ENCODE assay signal across 1 cellular context in genomic region chr11:134253189-134253993, GRCh38.
A peak's percentile ranks its signal among the peaks of the same experiment; 100 is the strongest.
TF ChIP-seq lines count a peak whose summit lies in the region.

ACAD8 (plus strand) TSS chr11:134253568; CDS start chr11:134253601, 33 bp downstream.
THYN1 (minus strand) TSS chr11:134253352; CDS start chr11:134252882, 470 bp downstream.

TF ChIP-seq in HepG2, 621 proteins besides CTCF, POLR2A, EP300 and RAD21 (continued from another document and continues in another):
- TF ChIP-seq KMT2A (CRISPR knock-in tag; IDR thresholded peaks at IDR 0.05) (peak; percentile 98), ZNF24 (IDR thresholded peaks at IDR 0.05) (no peak), MAX (IDR thresholded peaks at IDR 0.05) (peak; percentile 29), KDM5A (IDR thresholded peaks at IDR 0.05; ENCODE audit: borderline replicate concordance, low read length) (peak; percentile 57; the same call in 1 of the 2 replicates), AGO1 (IDR thresholded peaks at IDR 0.05; ENCODE audit: low read depth, low read length, poor library complexity, severe bottlenecking) (peak; percentile 40), SRSF4 (IDR thresholded peaks at IDR 0.05; ENCODE audit: low read depth, low read length, poor library complexity, severe bottlenecking) (no peak), ATF7 (IDR thresholded peaks at IDR 0.05) (no peak), ATF7 (CRISPR knock-in tag; IDR thresholded peaks at IDR 0.05) (no peak), SMAD9 (CRISPR knock-in tag; IDR thresholded peaks at IDR 0.05) (0 out of 2 replicates have a peak, but pooled peaks have one; percentile 37), E2F5 (CRISPR knock-in tag; conservative IDR thresholded peaks at IDR 0.05) (peak; percentile 84), TARDBP (CRISPR knock-in tag; IDR thresholded peaks at IDR 0.05) (peak; percentile 43; the same call in 1 of the 2 replicates), UBTF (CRISPR knock-in tag; IDR thresholded peaks at IDR 0.05) (peak; percentile 90), ZNF615 (CRISPR knock-in tag; IDR thresholded peaks at IDR 0.05; ENCODE audit: borderline replicate concordance) (no peak), POGK (CRISPR knock-in tag; conservative IDR thresholded peaks at IDR 0.05) (peak; percentile 44; the same call in 1 of the 2 replicates), ZNF589 (CRISPR knock-in tag; conservative IDR thresholded peaks at IDR 0.05) (no peak), ZNF530 (CRISPR knock-in tag; IDR thresholded peaks at IDR 0.05; ENCODE audit: low read depth) (no peak), MEF2D (CRISPR knock-in tag; IDR thresholded peaks at IDR 0.05) (no peak; the same call in 1 of the 2 replicates), ZNF580 (CRISPR knock-in tag; IDR thresholded peaks at IDR 0.05; ENCODE audit: borderline replicate concordance, low read depth) (no peak), ZNF232 (CRISPR knock-in tag; IDR thresholded peaks at IDR 0.05; ENCODE audit: borderline replicate concordance) (no peak; the same call in 1 of the 2 replicates), PHF21A (CRISPR knock-in tag; IDR thresholded peaks at IDR 0.05) (no peak), ZBTB37 (CRISPR knock-in tag; IDR thresholded peaks at IDR 0.05) (no peak), ZNF850 (CRISPR knock-in tag; conservative IDR thresholded peaks at IDR 0.05) (no peak), ZBTB7B (CRISPR knock-in tag; IDR thresholded peaks at IDR 0.05) (peak; percentile 97), MEIS2 (CRISPR knock-in tag; IDR thresholded peaks at IDR 0.05) (no peak; the same call in 1 of the 2 replicates), ARNTL (CRISPR knock-in tag; IDR thresholded peaks at IDR 0.05) (no peak), HNRNPLL (IDR thresholded peaks at IDR 0.05; ENCODE audit: low read depth, low read length, poor library complexity, severe bottlenecking) (peak; percentile 97), ZHX1 (CRISPR knock-in tag; IDR thresholded peaks at IDR 0.05; ENCODE audit: low read depth) (no peak), CHCHD3 (CRISPR knock-in tag; IDR thresholded peaks at IDR 0.05) (no peak), ZNF33B (CRISPR knock-in tag; IDR thresholded peaks at IDR 0.05) (0 out of 2 replicates have a peak, but pooled peaks have one; percentile 58), ZBTB49 (CRISPR knock-in tag; IDR thresholded peaks at IDR 0.05; ENCODE audit: borderline replicate concordance) (no peak), ZNF318 (CRISPR knock-in tag; IDR thresholded peaks at IDR 0.05) (no peak), GLI4 (CRISPR knock-in tag; IDR thresholded peaks at IDR 0.05; ENCODE audit: borderline replicate concordance) (no peak), CSRNP1 (CRISPR knock-in tag; IDR thresholded peaks at IDR 0.05) (no peak; the same call in 1 of the 2 replicates), ZNF33A (CRISPR knock-in tag; IDR thresholded peaks at IDR 0.05; ENCODE audit: borderline replicate concordance) (no peak), ZNF44 (CRISPR knock-in tag; IDR thresholded peaks at IDR 0.05) (peak; percentile 95; the same call in 1 of the 2 replicates), TMF1 (CRISPR knock-in tag; IDR thresholded peaks at IDR 0.05; ENCODE audit: low read depth) (no peak)
